ENCODE assay signal across 9 cellular contexts in the genomic region with DNA sequence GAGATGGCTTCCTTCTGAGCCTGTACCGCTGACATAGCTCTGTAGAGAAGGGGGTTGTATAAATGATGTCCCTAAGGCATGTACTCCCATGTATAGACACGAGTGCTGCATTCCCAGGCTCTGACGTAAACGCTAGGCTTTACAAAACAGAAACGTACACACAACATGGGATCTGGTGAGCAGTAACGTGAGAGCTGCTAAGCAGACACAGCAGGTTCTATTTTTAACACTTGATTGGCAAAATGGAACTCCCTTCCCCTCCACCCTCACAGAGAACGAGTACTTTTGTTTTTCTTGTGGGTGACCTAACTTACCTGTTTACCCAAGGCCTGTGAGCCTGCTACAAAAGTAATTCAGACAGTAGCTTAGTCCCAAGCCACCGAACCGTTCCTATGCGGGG. TPM values are rescaled to one million over a fixed set of nuclear protein-coding genes. Genes with fewer than 3 reads are reported as not detected.
DNase-seq lines count a peak whose midpoint lies in the region; ATAC-seq and TF ChIP-seq lines count a peak whose summit lies in the region.
"Had no signal": no experiment of that assay in that cellular context is flagged by ENCODE, and none has a peak within 500 bp of the region (broad histone marks: within the 10 kb centered on the region; RNA-seq: fewer than 3 reads in every experiment).

No MANE protein-coding gene starts in this region.

- no peaks in the 10 kb centered on the region for H3K36me3 ChIP-seq in neural progenitor cell

- no peaks in the 10 kb centered on the region for H4K20me1 ChIP-seq in neural progenitor cell (ENCODE audit: low read depth)

- H3K27ac Mint-ChIP-seq in neural progenitor cell (peak overlapping the region; percentile 6), endothelial cell (ENCODE audit: unreplicated experiment) (no peak overlapping the region)
- no peak overlapping the region for H3K27ac Mint-ChIP-seq in stimulated activated naive CD8-positive, alpha-beta T cell treated with anti-CD3 and anti-CD28 coated beads, Interleukin-15, amount 100 ng/mL, for 72 hours

- H3K9me3 Mint-ChIP-seq in neural progenitor cell = no peaks in the 10 kb centered on the region
- H3K9me3 Mint-ChIP-seq in endothelial cell (ENCODE audit: unreplicated experiment) = no peaks in the 10 kb centered on the region
- H3K9me3 Mint-ChIP-seq in stimulated activated naive CD8-positive, alpha-beta T cell treated with anti-CD3 and anti-CD28 coated beads, Interleukin-15, amount 100 ng/mL, for 72 hours = no peaks in the 10 kb centered on the region

- no peaks in the 10 kb centered on the region for H3K4me1 ChIP-seq in neural progenitor cell

- ATAC-seq in stimulated activated naive CD8-positive, alpha-beta T cell treated with anti-CD3 and anti-CD28 coated beads, Interleukin-15, amount 100 ng/mL, for 72 hours = no peak

- no peak overlapping the region for H2AFZ ChIP-seq in neural progenitor cell (replicated peaks)

- no peak overlapping the region for H3K27ac ChIP-seq in neural progenitor cell

- H3K79me2 ChIP-seq in neural progenitor cell (ENCODE audit: low read depth) = no peaks in the 10 kb centered on the region

- no peaks in the 10 kb centered on the region for H3F3A ChIP-seq in neural progenitor cell (ENCODE audit: low read depth)

- no peak overlapping the region for H3K4me2 ChIP-seq in neural progenitor cell

- TF ChIP-seq CTCF in AG10803 (conservative IDR thresholded peaks at IDR 0.05; ENCODE audit: low read length) (no peak), neural progenitor cell (IDR thresholded peaks at IDR 0.05) (no peak), endothelial cell (IDR thresholded peaks at IDR 0.05; ENCODE audit: unreplicated experiment) (no peak)

- H3K36me3 Mint-ChIP-seq in neural progenitor cell (peaks cover 29% of the 10 kb centered on the region), endothelial cell (ENCODE audit: low read depth, unreplicated experiment) (peaks cover 41% of the 10 kb centered on the region)

- H3K27me3 ChIP-seq in neural progenitor cell = no peaks in the 10 kb centered on the region

- H3K4me1 Mint-ChIP-seq in neural progenitor cell (peaks cover 18% of the 10 kb centered on the region), endothelial cell (ENCODE audit: unreplicated experiment) (peaks cover 21% of the 10 kb centered on the region)
- no peaks in the 10 kb centered on the region for H3K4me1 Mint-ChIP-seq in stimulated activated naive CD8-positive, alpha-beta T cell treated with anti-CD3 and anti-CD28 coated beads, Interleukin-15, amount 100 ng/mL, for 72 hours

- H3K4me3 ChIP-seq in AG10803 (ENCODE audit: low read length) (no peak overlapping the region), neural progenitor cell (no peak overlapping the region)

- H3K27me3 Mint-ChIP-seq in neural progenitor cell (ENCODE audit: insufficient read depth, low read depth) (peaks cover 2% of the 10 kb centered on the region), endothelial cell (ENCODE audit: unreplicated experiment) (no peaks in the 10 kb centered on the region)
- H3K27me3 Mint-ChIP-seq in stimulated activated naive CD8-positive, alpha-beta T cell treated with anti-CD3 and anti-CD28 coated beads, Interleukin-15, amount 100 ng/mL, for 72 hours = no peaks in the 10 kb centered on the region

- peak; percentile 74 for DNase-seq in AG10803 (ENCODE audit: low read depth)
- DNase-seq in NCI-H69 (lab: John Stamatoyannopoulos, UW) = peak; percentile 64
- peak; percentile 70 for DNase-seq in fibroblast of the conjunctiva (ENCODE audit: low read depth)
- no peak for DNase-seq in neural progenitor cell (ENCODE audit: low spot score)
- DNase-seq in endothelial cell (ENCODE audit: low spot score) = no peak
- DNase-seq in 8988T = no peak
- DNase-seq in stimulated activated naive CD8-positive, alpha-beta T cell treated with anti-CD3 and anti-CD28 coated beads, Interleukin-15, amount 100 ng/mL, for 72 hours = no peak
- DNase-seq in NCI-H1694 treated with DMSO at 0.1 percent for 48 hours (lab: John Stamatoyannopoulos, UW) = no peak
- DNase-seq: stimulated activated CD4-positive, alpha-beta T cell treated with anti-CD3 and anti-CD28 coated beads, Interleukin-4, amount 100 ng/mL, for 4 hours had no signal

- H3K4me3 Mint-ChIP-seq in neural progenitor cell (no peak overlapping the region), endothelial cell (ENCODE audit: unreplicated experiment) (no peak overlapping the region)
- no peak overlapping the region for H3K4me3 Mint-ChIP-seq in stimulated activated naive CD8-positive, alpha-beta T cell treated with anti-CD3 and anti-CD28 coated beads, Interleukin-15, amount 100 ng/mL, for 72 hours

- no peaks in the 10 kb centered on the region for H3K9me3 ChIP-seq in neural progenitor cell (ENCODE audit: low read depth)

- peak overlapping the region; percentile 1 for H3K9ac ChIP-seq in neural progenitor cell

RNA-seq across cellular contexts. Expression of a gene that starts 36.0 kb away (rescaled TPM):
- total RNA-seq in neural progenitor cell (ENCODE audit: low replicate concordance) (0.88 and 4.2 TPM in 2 replicates), endothelial cell (ENCODE audit: unreplicated experiment) (5.6 TPM)

RNA-seq across cellular contexts. Expression of a gene that starts 51.3 kb away (rescaled TPM):
- total RNA-seq in neural progenitor cell (ENCODE audit: low replicate concordance) (58.4 and 58.9 TPM in 2 replicates), endothelial cell (ENCODE audit: unreplicated experiment) (35.0 TPM)

Comparison
In these comparisons a context has a peak if more than half of its experiments do, and no peak if none do; other contexts are left out.
1. DNase-seq: peak in AG10803 (single experiment), NCI-H69 (single experiment) and fibroblast of the conjunctiva (single experiment); none in neural progenitor cell (single experiment), endothelial cell (single experiment), 8988T (single experiment), stimulated activated naive CD8-positive, alpha-beta T cell treated with anti-CD3 and anti-CD28 coated beads, Interleukin-15, amount 100 ng/mL, for 72 hours (0 of 2) and NCI-H1694 treated with DMSO at 0.1 percent for 48 hours (single experiment).